Comparison of ENCODE assay signal across 14 cellular contexts in the genomic region with DNA sequence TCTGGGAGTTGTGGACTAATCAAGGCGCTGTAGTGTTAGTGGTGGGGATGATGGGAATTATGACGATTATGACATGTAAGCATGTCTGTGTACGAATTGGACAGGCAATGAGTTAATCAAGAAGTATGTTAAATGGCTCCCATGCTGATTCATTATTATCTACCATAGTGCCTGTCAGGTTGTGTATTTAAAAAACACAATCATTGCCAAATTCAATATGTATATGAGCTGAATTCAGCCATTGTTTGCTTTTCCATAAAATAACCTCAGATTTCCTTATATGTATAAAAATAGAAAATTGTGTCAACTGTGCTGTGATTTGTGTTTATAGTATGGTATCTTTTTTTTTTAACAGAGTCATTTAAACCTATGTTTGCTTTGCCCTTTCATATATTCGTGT. TPM values are rescaled to one million over a fixed set of nuclear protein-coding genes. Genes with fewer than 3 reads are reported as not detected.
A peak's percentile ranks its signal among the peaks of the same experiment; 100 is the strongest.
DNase-seq lines count a peak whose midpoint lies in the region; ATAC-seq, FAIRE-seq and TF ChIP-seq lines count a peak whose summit lies in the region.
"Had no signal": no experiment of that assay in that cellular context is flagged by ENCODE, and none has a peak within 500 bp of the region (broad histone marks: within the 10 kb centered on the region; RNA-seq: fewer than 3 reads in every experiment).

No MANE protein-coding gene starts in this region.

- H3K4me3 ChIP-seq in PC-3 (ENCODE audit: low read length) = no peak overlapping the region
- H3K4me3 ChIP-seq: HAP-1 had no signal

- H3K27me3 ChIP-seq in PC-3 (ENCODE audit: low read length) = no peaks in the 10 kb centered on the region

- H4K20me1 ChIP-seq in PC-3 (ENCODE audit: low read length) = no peaks in the 10 kb centered on the region

- H3F3A ChIP-seq in PC-3 (ENCODE audit: low read length, unreplicated experiment) = no peaks in the 10 kb centered on the region

- no peak for TF ChIP-seq CTCF in PC-3 (conservative IDR thresholded peaks at IDR 0.05; ENCODE audit: low read depth, low read length)

- H3K9ac ChIP-seq in PC-3 (ENCODE audit: low read length) = no peak overlapping the region

- POLR2A ChIA-PET in PC-3 (lab: Charles Lee; ENCODE audit: unreplicated experiment) = interaction anchor here (0.6 kb wide), 1 partner anchor 29 kb away, joined by 4 read pairs; no protein-coding TSS in a partner anchor

- BruUV-seq in PC-3 (replicated peaks; lab: Mats Ljungman, UMichigan) = no TSS peak

- H3K36me3 ChIP-seq in PC-3 (ENCODE audit: low read depth, low read length) = peaks cover 6% of the 10 kb centered on the region; the same call in 1 of the 2 replicates

- no peaks in the 10 kb centered on the region for H3K9me3 ChIP-seq in PC-3 (ENCODE audit: low read length)

- H3K4me1 ChIP-seq in PC-3 (ENCODE audit: insufficient read depth, low read length) = peaks cover 4% of the 10 kb centered on the region; the same call in 1 of the 2 replicates
- H3K4me1 ChIP-seq: HAP-1 had no signal

- no peak overlapping the region for H2AFZ ChIP-seq in PC-3 (ENCODE audit: low read length)

- CTCF ChIA-PET in PC-3 (lab: Charles Lee) = no interaction called here

- no peaks in the 10 kb centered on the region for H3K9me2 ChIP-seq in PC-3 (replicated peaks; ENCODE audit: low read length)

- peak; percentile 86 for ATAC-seq in PC-3
- peak; percentile 56 for ATAC-seq in left colon
- no peak for ATAC-seq in HG03108 (IDR thresholded peaks at IDR 0.05; ENCODE audit: unreplicated experiment)

- no peak for DNase-seq in H54 (ENCODE audit: insufficient read length, low spot score)
- DNase-seq in NCI-H1930 (lab: John Stamatoyannopoulos, UW) = peak; percentile 20 to 68
- DNase-seq in PC-3 = peak; percentile 36
- no peak for DNase-seq in left colon
- DNase-seq in NCI-H1048 (lab: John Stamatoyannopoulos, UW) = no peak
- DNase-seq in activated effector memory CD4-positive, alpha-beta T cell treated with anti-CD3 and anti-CD28 coated beads, Interleukin-2, amount 50 U/mL, for 16 hours = no peak
- no peak for DNase-seq in stimulated activated CD4-positive, alpha-beta T cell treated with anti-CD3 and anti-CD28 coated beads, Interleukin-2, amount 100 ng/mL, for 24 hours
- DNase-seq: C1 segment of cervical spinal cord; CD4-positive, alpha-beta T cell; DMS79; GOT3 had no signal

- H3K79me2 ChIP-seq in PC-3 (ENCODE audit: low read length) = no peaks in the 10 kb centered on the region

- no peak overlapping the region for H3K27ac ChIP-seq in PC-3 (ENCODE audit: low read length)

- intact Hi-C loops in PC-3 (cut with micrococcal nuclease) = no loop called here
- intact Hi-C loops in left colon (cut with DNase I, micrococcal nuclease) = no loop called here

- H3K4me2 ChIP-seq in PC-3 (ENCODE audit: low read length) = no peak overlapping the region

- no peak for TF ChIP-seq POLR2A in H54 (IDR thresholded peaks at IDR 0.05; ENCODE audit: low read depth, low read length)

- FAIRE-seq in H54 (lab: Jason Lieb, UNC) = peak; percentile 62
- FAIRE-seq: GM12891 had no signal

RNA-seq across cellular contexts. Expression of gene PCCA, which starts 37.1 kb away (rescaled TPM):
- total RNA-seq in PC-3 (2014; rRNA removed) (7.5 and 10.5 TPM in 2 replicates), left colon (10 to 100 TPM; 84.1 to 99.1 TPM)

Comparison
In these comparisons a context has a peak if more than half of its experiments do, and no peak if none do; other contexts are left out.
1. DNase-seq: peak in NCI-H1930 (2 of 2) and PC-3 (single experiment); none in H54 (single experiment), left colon (0 of 2), NCI-H1048 (single experiment), activated effector memory CD4-positive, alpha-beta T cell treated with anti-CD3 and anti-CD28 coated beads, Interleukin-2, amount 50 U/mL, for 16 hours (single experiment) and stimulated activated CD4-positive, alpha-beta T cell treated with anti-CD3 and anti-CD28 coated beads, Interleukin-2, amount 100 ng/mL, for 24 hours (0 of 2).